ENCODE assay signal across 1 cellular context in genomic region chr3:23805881-23806321, GRCh38.
TF ChIP-seq lines count a peak whose summit lies in the region.

UBE2E1 (plus strand) TSS chr3:23805955; CDS start chr3:23807270, 1,315 bp downstream.

TF ChIP-seq in GM12878, 131 proteins besides CTCF, POLR2A, EP300 and RAD21 (continued from another document):
- TF ChIP-seq, protein P1, sequence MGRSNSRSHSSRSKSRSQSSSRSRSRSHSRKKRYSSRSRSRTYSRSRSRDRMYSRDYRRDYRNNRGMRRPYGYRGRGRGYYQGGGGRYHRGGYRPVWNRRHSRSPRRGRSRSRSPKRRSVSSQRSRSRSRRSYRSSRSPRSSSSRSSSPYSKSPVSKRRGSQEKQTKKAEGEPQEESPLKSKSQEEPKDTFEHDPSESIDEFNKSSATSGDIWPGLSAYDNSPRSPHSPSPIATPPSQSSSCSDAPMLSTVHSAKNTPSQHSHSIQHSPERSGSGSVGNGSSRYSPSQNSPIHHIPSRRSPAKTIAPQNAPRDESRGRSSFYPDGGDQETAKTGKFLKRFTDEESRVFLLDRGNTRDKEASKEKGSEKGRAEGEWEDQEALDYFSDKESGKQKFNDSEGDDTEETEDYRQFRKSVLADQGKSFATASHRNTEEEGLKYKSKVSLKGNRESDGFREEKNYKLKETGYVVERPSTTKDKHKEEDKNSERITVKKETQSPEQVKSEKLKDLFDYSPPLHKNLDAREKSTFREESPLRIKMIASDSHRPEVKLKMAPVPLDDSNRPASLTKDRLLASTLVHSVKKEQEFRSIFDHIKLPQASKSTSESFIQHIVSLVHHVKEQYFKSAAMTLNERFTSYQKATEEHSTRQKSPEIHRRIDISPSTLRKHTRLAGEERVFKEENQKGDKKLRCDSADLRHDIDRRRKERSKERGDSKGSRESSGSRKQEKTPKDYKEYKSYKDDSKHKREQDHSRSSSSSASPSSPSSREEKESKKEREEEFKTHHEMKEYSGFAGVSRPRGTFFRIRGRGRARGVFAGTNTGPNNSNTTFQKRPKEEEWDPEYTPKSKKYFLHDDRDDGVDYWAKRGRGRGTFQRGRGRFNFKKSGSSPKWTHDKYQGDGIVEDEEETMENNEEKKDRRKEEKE (IDR thresholded peaks at IDR 0.05), result no peak
- no peak for TF ChIP-seq MTA3 (IDR thresholded peaks at IDR 0.05; ENCODE audit: borderline replicate concordance, low read length)
- TF ChIP-seq IRF4 (IDR thresholded peaks at IDR 0.05; ENCODE audit: low read depth, low read length), result no peak
- TF ChIP-seq TBL1XR1 (IDR thresholded peaks at IDR 0.05; ENCODE audit: low read depth, low read length), result peak; percentile 46; the same call in 1 of the 2 replicates
- TF ChIP-seq CEBPB (IDR thresholded peaks at IDR 0.05; ENCODE audit: borderline replicate concordance in 1 of 2, low read depth in 2 of 2, low read length in 2 of 2), result no peak
- no peak for TF ChIP-seq IRF5 (IDR thresholded peaks at IDR 0.05; ENCODE audit: borderline replicate concordance)
- TF ChIP-seq, protein P2, sequence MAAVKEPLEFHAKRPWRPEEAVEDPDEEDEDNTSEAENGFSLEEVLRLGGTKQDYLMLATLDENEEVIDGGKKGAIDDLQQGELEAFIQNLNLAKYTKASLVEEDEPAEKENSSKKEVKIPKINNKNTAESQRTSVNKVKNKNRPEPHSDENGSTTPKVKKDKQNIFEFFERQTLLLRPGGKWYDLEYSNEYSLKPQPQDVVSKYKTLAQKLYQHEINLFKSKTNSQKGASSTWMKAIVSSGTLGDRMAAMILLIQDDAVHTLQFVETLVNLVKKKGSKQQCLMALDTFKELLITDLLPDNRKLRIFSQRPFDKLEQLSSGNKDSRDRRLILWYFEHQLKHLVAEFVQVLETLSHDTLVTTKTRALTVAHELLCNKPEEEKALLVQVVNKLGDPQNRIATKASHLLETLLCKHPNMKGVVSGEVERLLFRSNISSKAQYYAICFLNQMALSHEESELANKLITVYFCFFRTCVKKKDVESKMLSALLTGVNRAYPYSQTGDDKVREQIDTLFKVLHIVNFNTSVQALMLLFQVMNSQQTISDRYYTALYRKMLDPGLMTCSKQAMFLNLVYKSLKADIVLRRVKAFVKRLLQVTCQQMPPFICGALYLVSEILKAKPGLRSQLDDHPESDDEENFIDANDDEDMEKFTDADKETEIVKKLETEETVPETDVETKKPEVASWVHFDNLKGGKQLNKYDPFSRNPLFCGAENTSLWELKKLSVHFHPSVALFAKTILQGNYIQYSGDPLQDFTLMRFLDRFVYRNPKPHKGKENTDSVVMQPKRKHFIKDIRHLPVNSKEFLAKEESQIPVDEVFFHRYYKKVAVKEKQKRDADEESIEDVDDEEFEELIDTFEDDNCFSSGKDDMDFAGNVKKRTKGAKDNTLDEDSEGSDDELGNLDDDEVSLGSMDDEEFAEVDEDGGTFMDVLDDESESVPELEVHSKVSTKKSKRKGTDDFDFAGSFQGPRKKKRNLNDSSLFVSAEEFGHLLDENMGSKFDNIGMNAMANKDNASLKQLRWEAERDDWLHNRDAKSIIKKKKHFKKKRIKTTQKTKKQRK (IDR thresholded peaks at IDR 0.05; ENCODE audit: low read depth, low read length), result no peak
- TF ChIP-seq NFXL1 (IDR thresholded peaks at IDR 0.05; ENCODE audit: borderline replicate concordance), result no peak
- TF ChIP-seq SREBF2 (IDR thresholded peaks at IDR 0.05; ENCODE audit: low read length), result no peak
- no peak for TF ChIP-seq ZBTB40 (IDR thresholded peaks at IDR 0.05; ENCODE audit: borderline replicate concordance)
- 0 out of 2 replicates have a peak, but pooled peaks have one; percentile 33 for TF ChIP-seq ELK1 (IDR thresholded peaks at IDR 0.05; ENCODE audit: low read depth, low read length)
- no peak for TF ChIP-seq RBBP5 (conservative IDR thresholded peaks at IDR 0.05)
- TF ChIP-seq NRF1 (conservative IDR thresholded peaks at IDR 0.05; ENCODE audit: low read depth, low read length), result no peak
- TF ChIP-seq RFX5 (IDR thresholded peaks at IDR 0.05; ENCODE audit: low read depth, low read length), result no peak
- TF ChIP-seq CBFB (IDR thresholded peaks at IDR 0.05; ENCODE audit: low read depth), result 0 out of 2 replicates have a peak, but pooled peaks have one; percentile 35
- no peak for TF ChIP-seq EZH2 (IDR thresholded peaks at IDR 0.05; ENCODE audit: borderline replicate concordance, control insufficient read depth, low read depth, low read length)
- TF ChIP-seq NFYA (IDR thresholded peaks at IDR 0.05; ENCODE audit: borderline replicate concordance, low read depth, low read length), result no peak
- TF ChIP-seq ZBED1 (IDR thresholded peaks at IDR 0.05; ENCODE audit: borderline replicate concordance), result no peak
- no peak for TF ChIP-seq SUZ12 (IDR thresholded peaks at IDR 0.05; ENCODE audit: unreplicated experiment)
- peak; percentile 63; the same call in 1 of the 3 replicates for TF ChIP-seq POU2F2 (IDR thresholded peaks at IDR 0.05; ENCODE audit: borderline replicate concordance, low read depth, low read length)
- TF ChIP-seq, protein P3, sequence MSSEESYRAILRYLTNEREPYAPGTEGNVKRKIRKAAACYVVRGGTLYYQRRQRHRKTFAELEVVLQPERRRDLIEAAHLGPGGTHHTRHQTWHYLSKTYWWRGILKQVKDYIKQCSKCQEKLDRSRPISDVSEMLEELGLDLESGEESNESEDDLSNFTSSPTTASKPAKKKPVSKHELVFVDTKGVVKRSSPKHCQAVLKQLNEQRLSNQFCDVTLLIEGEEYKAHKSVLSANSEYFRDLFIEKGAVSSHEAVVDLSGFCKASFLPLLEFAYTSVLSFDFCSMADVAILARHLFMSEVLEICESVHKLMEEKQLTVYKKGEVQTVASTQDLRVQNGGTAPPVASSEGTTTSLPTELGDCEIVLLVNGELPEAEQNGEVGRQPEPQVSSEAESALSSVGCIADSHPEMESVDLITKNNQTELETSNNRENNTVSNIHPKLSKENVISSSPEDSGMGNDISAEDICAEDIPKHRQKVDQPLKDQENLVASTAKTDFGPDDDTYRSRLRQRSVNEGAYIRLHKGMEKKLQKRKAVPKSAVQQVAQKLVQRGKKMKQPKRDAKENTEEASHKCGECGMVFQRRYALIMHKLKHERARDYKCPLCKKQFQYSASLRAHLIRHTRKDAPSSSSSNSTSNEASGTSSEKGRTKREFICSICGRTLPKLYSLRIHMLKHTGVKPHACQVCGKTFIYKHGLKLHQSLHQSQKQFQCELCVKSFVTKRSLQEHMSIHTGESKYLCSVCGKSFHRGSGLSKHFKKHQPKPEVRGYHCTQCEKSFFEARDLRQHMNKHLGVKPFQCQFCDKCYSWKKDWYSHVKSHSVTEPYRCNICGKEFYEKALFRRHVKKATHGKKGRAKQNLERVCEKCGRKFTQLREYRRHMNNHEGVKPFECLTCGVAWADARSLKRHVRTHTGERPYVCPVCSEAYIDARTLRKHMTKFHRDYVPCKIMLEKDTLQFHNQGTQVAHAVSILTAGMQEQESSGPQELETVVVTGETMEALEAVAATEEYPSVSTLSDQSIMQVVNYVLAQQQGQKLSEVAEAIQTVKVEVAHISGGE (CRISPR knock-in tag; IDR thresholded peaks at IDR 0.05), result no peak
- no peak for TF ChIP-seq RCOR1 (conservative IDR thresholded peaks at IDR 0.05; ENCODE audit: low read depth, low read length)
- TF ChIP-seq E2F4 (IDR thresholded peaks at IDR 0.05; ENCODE audit: low read depth, low read length), result no peak
- TF ChIP-seq ZNF24 (IDR thresholded peaks at IDR 0.05), result no peak; the same call in 1 of the 2 replicates
